Comparison of ENCODE assay signal across 39 cellular contexts in genomic region chr15:48072941-48073340, GRCh38. TPM values are rescaled to one million over a fixed set of nuclear protein-coding genes. Genes with fewer than 3 reads are reported as not detected.
"Had no signal": no experiment of that assay in that cellular context is flagged by ENCODE, and none has a peak within 500 bp of the region (broad histone marks: within the 10 kb centered on the region; RNA-seq: fewer than 3 reads in every experiment).

No MANE protein-coding gene starts in this region.

- H3K9me3 ChIP-seq: MG63 had no signal

- H3K4me2 ChIP-seq: KMS-11 had no signal

- H3K9ac ChIP-seq: KMS-11 had no signal

- H3K4me3 ChIP-seq: MG63 had no signal

- H3K27ac ChIP-seq: KMS-11 had no signal

- DNase-seq: Karpas-422, Kasumi-1, KBM-7, KG1, MG63, MM.1S, MV-4-11, NCI-H1048, NCI-H1092, NCI-H1092 treated with DMSO at 0.1 percent for 48 hours, NCI-H1105, NCI-H1105 treated with DMSO at 0.1 percent for 48 hours, NCI-H1417, NCI-H1417 treated with DMSO at 0.1 percent for 48 hours, NCI-H1436, NCI-H1436 treated with DMSO at 0.1 percent for 48 hours, NCI-H146, NCI-H1694, NCI-H1694 treated with DMSO at 0.1 percent for 48 hours, NCI-H187, NCI-H187 treated with DMSO at 0.1 percent for 48 hours, NCI-H1930, NCI-H2029, NCI-H2029 treated with DMSO at 0.1 percent for 48 hours, NCI-H2081, NCI-H2081 treated with DMSO at 0.1 percent for 48 hours, NCI-H2107, NCI-H2171, NCI-H2171 treated with DMSO at 0.1 percent for 48 hours, NCI-H2227 treated with DMSO at 0.1 percent for 48 hours, NCI-H226, NCI-H345, NCI-H446, NCI-H446 treated with DMSO at 0.1 percent for 48 hours had no signal

- H3K36me3 ChIP-seq: MG63 had no signal

- H3K27me3 ChIP-seq: MG63 had no signal

RNA-seq across cellular contexts. Expression of gene SLC24A5, which starts 47.8 kb away (rescaled TPM):
- total RNA-seq: LHCN-M2, M059J, MCF 10A, NCI-H460 had no signal
